26 cellular contexts compared by ENCODE assay signal in the genomic region with DNA sequence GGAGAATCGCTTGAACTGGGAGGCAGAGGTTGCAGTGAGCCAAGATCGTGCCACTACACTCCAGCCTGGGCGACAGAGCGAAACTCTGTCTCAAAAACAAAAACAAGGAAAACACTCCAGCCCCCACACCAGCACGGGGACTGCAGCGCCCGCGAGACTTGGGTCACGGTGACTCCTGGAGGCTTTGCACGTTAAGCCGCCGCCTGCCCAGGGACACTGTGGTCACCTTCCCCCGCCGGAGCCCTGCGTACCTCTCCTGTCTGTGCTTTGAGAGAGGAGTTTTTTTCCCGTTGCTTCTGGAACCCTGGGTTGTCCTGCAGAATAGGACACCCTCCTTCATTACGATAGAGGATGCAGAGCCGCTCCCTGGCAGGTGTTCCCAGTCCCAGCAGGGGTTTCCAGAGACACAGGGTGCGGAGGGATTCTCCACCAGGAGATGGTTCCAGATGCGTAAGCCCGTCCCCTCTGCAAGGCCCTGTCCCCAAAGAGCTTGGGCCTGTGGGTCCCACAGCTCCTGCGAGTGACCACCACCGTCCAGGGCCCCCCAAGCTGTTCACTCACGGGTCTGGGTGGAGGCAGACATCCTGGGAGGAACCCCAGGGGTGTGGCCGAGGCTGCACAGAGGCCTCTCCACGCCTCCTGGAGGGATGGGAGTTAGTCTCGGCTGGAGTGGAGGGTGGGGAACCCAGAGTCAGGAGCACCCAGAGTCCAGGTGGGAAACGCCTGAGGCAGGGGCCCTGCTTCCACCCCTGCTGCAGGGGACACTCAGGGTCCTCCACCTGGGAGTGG. TPM values are rescaled to one million over a fixed set of nuclear protein-coding genes. Genes with fewer than 3 reads are reported as not detected.
A peak's percentile ranks its signal among the peaks of the same experiment; 100 is the strongest.
DNase-seq lines count a peak whose midpoint lies in the region; ATAC-seq and TF ChIP-seq lines count a peak whose summit lies in the region.
"Had no signal": no experiment of that assay in that cellular context is flagged by ENCODE, and none has a peak within 500 bp of the region (broad histone marks: within the 10 kb centered on the region; RNA-seq: fewer than 3 reads in every experiment).

No MANE protein-coding gene starts in this region.

- no peaks in the 10 kb centered on the region for H3K79me1 ChIP-seq in neuronal stem cell (ENCODE audit: low read depth, low read length)

- H3K4me1 ChIP-seq in right cardiac atrium (ENCODE audit: control insufficient read depth, insufficient read depth, low read length) (no peaks in the 10 kb centered on the region), neuronal stem cell (ENCODE audit: control insufficient read depth in 2 of 2, insufficient read depth in 1 of 2, low read depth in 1 of 2, low read length in 2 of 2) (peaks cover 2 to 3% of the 10 kb centered on the region in 2 donors)
- H3K4me1 ChIP-seq: A549 had no signal

- no peak overlapping the region for H3K4me2 ChIP-seq in neuronal stem cell (ENCODE audit: insufficient read depth, low read length, poor library complexity, severe bottlenecking)
- H3K4me2 ChIP-seq: A549 had no signal

- peak overlapping the region; percentile 57 for H3K18ac ChIP-seq in neuronal stem cell (ENCODE audit: low read length)

- H2AFZ ChIP-seq in neuronal stem cell (ENCODE audit: low read length) = no peak overlapping the region

- H3K4ac ChIP-seq in neuronal stem cell (ENCODE audit: low read length) = no peak overlapping the region

- no peak overlapping the region for H2BK5ac ChIP-seq in neuronal stem cell (ENCODE audit: low read length)

- 83% methylated on average over 28 of the region's 28 CpGs for WGBS in right cardiac atrium
- no CpG with 5 or more reads among the region's 28 CpGs for WGBS in neuronal stem cell (ENCODE audit: extremely low coverage in 2 of 2, insufficient read length in 2 of 2, insufficient replicate concordance in 1 of 2), 2 donors

- H3K27ac ChIP-seq in right cardiac atrium (ENCODE audit: low read length) = no peak overlapping the region
- peak overlapping the region; percentile 38 for H3K27ac ChIP-seq in WERI-Rb-1
- no peak overlapping the region for H3K27ac ChIP-seq in neuronal stem cell (replicated peaks; ENCODE audit: low read length)
- H3K27ac ChIP-seq: A549, SK-N-MC had no signal

- H3K36me3 ChIP-seq in WERI-Rb-1 (no peaks in the 10 kb centered on the region), neuronal stem cell (replicated peaks in 1 of 2; ENCODE audit: control insufficient read depth in 2 of 2, insufficient read depth in 2 of 2, low read length in 2 of 2) (no peaks in the 10 kb centered on the region)

- H3K4me3 ChIP-seq in right cardiac atrium (ENCODE audit: low read length) (no peak overlapping the region), WERI-Rb-1 (ENCODE audit: low read depth, low read length) (no peak overlapping the region), neuronal stem cell (ENCODE audit: low read length in 2 of 2) (no peak overlapping the region)
- H3K4me3 ChIP-seq: A549, SK-N-MC had no signal

- peak overlapping the region; percentile 92 for H2AK5ac ChIP-seq in neuronal stem cell (ENCODE audit: low read depth, low read length)

- H3K27me3 ChIP-seq in right cardiac atrium (ENCODE audit: control insufficient read depth, insufficient read depth) (no peaks in the 10 kb centered on the region), WERI-Rb-1 (ENCODE audit: insufficient read depth, low read depth, severe bottlenecking) (no peaks in the 10 kb centered on the region), neuronal stem cell (ENCODE audit: control insufficient read depth in 3 of 3, insufficient read depth in 3 of 3, low read depth in 1 of 3, low read length in 3 of 3) (peaks cover 0 to 4% (median 0%) of the 10 kb centered on the region in 3 experiments)

- peak overlapping the region; percentile 8 for H3K14ac ChIP-seq in neuronal stem cell (ENCODE audit: low read length)

- peak; percentile 24 to 29 for ATAC-seq in right cardiac atrium
- no peak for ATAC-seq in left ventricle myocardium superior
- no peak for ATAC-seq in HG02938 (IDR thresholded peaks at IDR 0.05; ENCODE audit: unreplicated experiment)
- ATAC-seq: A549, Panc1 had no signal

- H4K8ac ChIP-seq in neuronal stem cell (ENCODE audit: low read depth, low read length) = no peak overlapping the region

- peak overlapping the region; percentile 72 for H2BK120ac ChIP-seq in neuronal stem cell (ENCODE audit: low read depth, low read length)

- TF ChIP-seq CTCF in WERI-Rb-1 (IDR thresholded peaks at IDR 0.05; ENCODE audit: low read depth, low read length) = no peak

- intact Hi-C loops in right cardiac atrium (cut with DNase I) (no loop called here), left ventricle myocardium superior (cut with micrococcal nuclease) (no loop called here)

- no peak overlapping the region for H4K91ac ChIP-seq in neuronal stem cell (ENCODE audit: low read depth, low read length, poor library complexity)

- H3K23ac ChIP-seq in neuronal stem cell (ENCODE audit: low read depth, low read length, poor library complexity) = peak overlapping the region; percentile 3

- DNase-seq in right cardiac atrium (no peak), left ventricle myocardium superior (no peak), WERI-Rb-1 (peak; percentile 65), neuronal stem cell (ENCODE audit: low spot score) (no peak), MV-4-11 (lab: John Stamatoyannopoulos, UW) (no peak), NCI-H748 treated with DMSO at 0.1 percent for 48 hours (lab: John Stamatoyannopoulos, UW) (no peak)
- DNase-seq: AML-193; C1 segment of cervical spinal cord; CD4-positive, alpha-beta memory T cell; DMS 273 treated with DMSO at 0.1 percent for 48 hours; H9; HFFc6; NCI-H1092; NCI-H1417 treated with DMSO at 0.1 percent for 48 hours; NCI-H187 treated with DMSO at 0.1 percent for 48 hours; NCI-H2171 treated with DMSO at 0.1 percent for 48 hours; NCI-H446 treated with DMSO at 0.1 percent for 48 hours; NCI-H526; SIG-M5 had no signal

- H3K9me3 ChIP-seq in right cardiac atrium (ENCODE audit: control insufficient read depth, low read length) (no peaks in the 10 kb centered on the region), WERI-Rb-1 (ENCODE audit: severe bottlenecking) (no peaks in the 10 kb centered on the region), neuronal stem cell (replicated peaks in 1 of 2; ENCODE audit: control insufficient read depth in 2 of 2, insufficient read depth in 1 of 2, low read depth in 1 of 2, low read length in 2 of 2) (no peaks in the 10 kb centered on the region)
- H3K9me3 ChIP-seq: A549 had no signal

- no peak overlapping the region for H2BK12ac ChIP-seq in neuronal stem cell (ENCODE audit: low read length)

- H3K9ac ChIP-seq in neuronal stem cell (ENCODE audit: low read depth, low read length, poor library complexity) = no peak overlapping the region

- H2BK15ac ChIP-seq in neuronal stem cell (ENCODE audit: low read length) = peak overlapping the region; percentile 45

RNA-seq across cellular contexts. Expression of gene NDUFS7, which starts 42.8 kb away (rescaled TPM):
- total RNA-seq in right cardiac atrium (100 to 1,000 TPM; 209 to 294 (median 259) TPM), left ventricle myocardium superior (461 TPM)
- polyA plus RNA-seq in right cardiac atrium = 437 TPM
- 61.9 TPM for polyA plus RNA-seq in neuronal stem cell (2013, experiment 1 of 2)
- polyA plus RNA-seq in neuronal stem cell (2013, experiment 2 of 2) = 60.2 TPM

RNA-seq across cellular contexts. Expression of gene EFNA2, which starts 55.2 kb away (rescaled TPM):
- total RNA-seq in right cardiac atrium (not detected), left ventricle myocardium superior (not detected)
- polyA plus RNA-seq in right cardiac atrium = not detected
- polyA plus RNA-seq in neuronal stem cell (2013, experiment 1 of 2) = 41.4 TPM
- 40.6 TPM for polyA plus RNA-seq in neuronal stem cell (2013, experiment 2 of 2)
- total RNA-seq: CD4-positive, alpha-beta memory T cell; HFFc6; OCI-LY7; T-helper 1 cell treated with Interleukin-12 subunit alpha and Interleukin-12 subunit beta and Interleukin-4 antibody, amounts not matched to agents 30 ng/mL and 1 ng/mL, for 36 hours had no signal
- polyA plus RNA-seq: CD4-positive, alpha-beta memory T cell; IgD-negative memory B cell had no signal

Comparison
In these comparisons a context has a peak if more than half of its experiments do, and no peak if none do; other contexts are left out.
1. ATAC-seq: peak in right cardiac atrium (2 of 2); none in left ventricle myocardium superior (single experiment) and HG02938 (single experiment).